19 cellular contexts compared by ENCODE assay signal in the genomic region with DNA sequence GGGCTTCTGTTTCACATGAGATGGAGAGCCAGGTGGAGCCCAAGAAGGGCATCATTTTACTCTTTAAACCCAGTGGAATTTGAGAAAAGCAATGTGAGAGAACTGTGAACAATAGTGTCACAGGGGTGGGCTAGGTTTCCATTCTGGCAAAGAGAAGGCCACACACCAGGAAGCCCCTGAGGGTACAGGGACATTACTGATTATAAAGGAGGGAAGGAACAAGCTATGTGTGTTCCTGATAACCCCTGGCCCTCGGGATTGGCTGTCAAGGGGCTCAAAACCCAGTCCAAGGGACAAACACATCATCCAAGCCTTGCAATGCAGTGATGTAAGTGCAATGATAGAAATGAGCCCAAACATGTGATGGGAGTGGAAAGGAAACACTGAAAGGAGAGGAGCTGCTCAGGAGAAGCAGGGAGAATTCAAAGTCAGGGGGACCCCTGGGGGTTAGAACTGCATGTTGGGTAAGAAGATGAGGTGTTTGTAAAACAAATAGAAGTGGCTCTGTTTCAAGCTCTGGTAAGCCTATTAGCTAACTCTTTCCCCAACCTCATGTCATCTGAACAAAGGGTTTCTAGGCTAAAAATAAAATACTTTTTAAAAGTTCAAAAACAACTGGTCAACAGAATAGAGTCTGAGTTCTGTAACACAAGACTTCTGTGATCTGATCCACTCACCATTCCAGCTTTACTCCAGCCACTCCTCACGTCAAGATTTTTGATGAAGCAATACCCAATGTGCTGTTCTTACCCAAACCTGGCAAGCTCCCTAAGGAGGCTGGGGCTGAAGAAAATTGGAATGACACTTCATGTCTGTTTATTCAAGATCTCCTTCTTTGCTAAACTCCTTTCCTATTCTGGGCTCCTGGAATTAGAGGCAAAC. TPM values are rescaled to one million over a fixed set of nuclear protein-coding genes. Genes with fewer than 3 reads are reported as not detected.
DNase-seq lines count a peak whose midpoint lies in the region; ATAC-seq, FAIRE-seq and TF ChIP-seq lines count a peak whose summit lies in the region.
"Had no signal": no experiment of that assay in that cellular context is flagged by ENCODE, and none has a peak within 500 bp of the region (broad histone marks: within the 10 kb centered on the region; RNA-seq: fewer than 3 reads in every experiment).

No MANE protein-coding gene starts in this region.

- no peak overlapping the region for H3K4me3 ChIP-seq in Loucy (ENCODE audit: low read length, poor library complexity, severe bottlenecking)
- H3K4me3 ChIP-seq in adipocyte (ENCODE audit: low read length): no peak overlapping the region
- H3K4me3 ChIP-seq: PC-9, testis had no signal

- no peak for FAIRE-seq in HTR-8/SVneo (lab: Jason Lieb, UNC)

- H3K4me1 ChIP-seq in Loucy (ENCODE audit: insufficient read depth, low read length, poor library complexity, severe bottlenecking) (peaks cover 25% of the 10 kb centered on the region), adipocyte (ENCODE audit: control insufficient read depth, insufficient read depth, low read length) (peaks cover 15% of the 10 kb centered on the region)
- H3K4me1 ChIP-seq: testis had no signal

- H3K9ac ChIP-seq in Loucy (ENCODE audit: low read depth, low read length, poor library complexity, severe bottlenecking) (no peak overlapping the region), adipocyte (ENCODE audit: low read length) (no peak overlapping the region)

- ATAC-seq in left ventricle myocardium superior: peak; percentile 44
- ATAC-seq: effector memory CD8-positive, alpha-beta T cell had no signal

- intact Hi-C loops in left ventricle myocardium superior (cut with micrococcal nuclease): no loop called here
- intact Hi-C loops in posterior vena cava (cut with DNase I): no loop called here

- H2AFZ ChIP-seq in Loucy (ENCODE audit: low read length): peak overlapping the region; percentile 65
- H2AFZ ChIP-seq: PC-9 had no signal

- H4K20me1 ChIP-seq in Loucy (ENCODE audit: insufficient read depth, low read length, poor library complexity, severe bottlenecking): no peaks in the 10 kb centered on the region

- no peaks in the 10 kb centered on the region for H3K9me2 ChIP-seq in Loucy (replicated peaks; ENCODE audit: low read depth, low read length)

- no peak overlapping the region for H3K4me2 ChIP-seq in Loucy (ENCODE audit: low read depth, low read length, poor library complexity, severe bottlenecking)
- H3K4me2 ChIP-seq: PC-9 had no signal

- H3K36me3 ChIP-seq in Loucy (ENCODE audit: insufficient read depth, low read length) (no peaks in the 10 kb centered on the region), adipocyte (ENCODE audit: control insufficient read depth, insufficient read depth, low read length, severe bottlenecking) (no peaks in the 10 kb centered on the region)

- H3K27me3 ChIP-seq in Loucy (ENCODE audit: insufficient read depth, low read length, poor library complexity, severe bottlenecking) (no peaks in the 10 kb centered on the region), adipocyte (replicated peaks; ENCODE audit: control insufficient read depth, insufficient read depth, low read length) (no peaks in the 10 kb centered on the region)
- H3K27me3 ChIP-seq: testis had no signal

- H3K9me3 ChIP-seq in Loucy (ENCODE audit: insufficient read depth, low read depth, low read length) (no peaks in the 10 kb centered on the region; the same call in 1 of the 2 replicates), adipocyte (ENCODE audit: control insufficient read depth, low read length) (peaks cover 2% of the 10 kb centered on the region)
- H3K9me3 ChIP-seq: testis had no signal

- no peak for TF ChIP-seq CTCF in Loucy (conservative IDR thresholded peaks at IDR 0.05; ENCODE audit: low read length)

- H3F3A ChIP-seq in Loucy (ENCODE audit: low read depth): no peaks in the 10 kb centered on the region

- DNase-seq in adipocyte (ENCODE audit: low read depth) (peak; percentile 61), left ventricle myocardium superior (no peak), stromal cell of bone marrow (ENCODE audit: low read depth) (peak; percentile 12), HTR-8/SVneo (ENCODE audit: insufficient read length, low spot score) (no peak), posterior vena cava (ENCODE audit: low spot score) (no peak), DMS53 (lab: John Stamatoyannopoulos, UW) (no peak)
- DNase-seq: activated CD4-positive, alpha-beta T cell treated with anti-CD3 and anti-CD28 coated beads, Interleukin-2, amount 10 ng/mL, durations not matched to agents 7 days and 5 days; activated naive CD8-positive, alpha-beta T cell treated with anti-CD3 and anti-CD28 coated beads, Interleukin-2, amount 10 ng/mL, durations not matched to agents 7 days and 5 days; activated T-cell treated with anti-CD3 and anti-CD28 coated beads, Interleukin-2, amount 50 U/mL, for 1 hour; caudate nucleus; effector memory CD8-positive, alpha-beta T cell; H9; NCI-H69; PC-9; stimulated activated CD4-positive, alpha-beta T cell treated with anti-CD3 and anti-CD28 coated beads, Interleukin-4, amount 100 ng/mL, for 24 hours; stimulated activated CD8-positive, alpha-beta memory T cell treated with anti-CD3 and anti-CD28 coated beads, Interleukin-4, amount 100 ng/mL, for 48 hours; testis had no signal

- H3K79me2 ChIP-seq in Loucy (ENCODE audit: insufficient read depth, low read length): no peaks in the 10 kb centered on the region

RNA-seq across cellular contexts. Expression of a gene that starts 51.1 kb away (rescaled TPM):
- total RNA-seq in left ventricle myocardium superior (0.37 TPM), posterior vena cava (1 to 10 TPM; 1.1 to 2.8 TPM)
- total RNA-seq: glomerular endothelial cell, PC-9 had no signal

Comparison
In these comparisons a context has a peak if more than half of its experiments do, and no peak if none do; other contexts are left out.
1. DNase-seq: peak in adipocyte (single experiment) and stromal cell of bone marrow (single experiment); none in left ventricle myocardium superior (single experiment), HTR-8/SVneo (single experiment), posterior vena cava (single experiment) and DMS53 (single experiment).